ENCODE assay signal across 20 cellular contexts in genomic region chr2:170394988-170395387, GRCh38.
A peak's percentile ranks its signal among the peaks of the same experiment; 100 is the strongest.
DNase-seq lines count a peak whose midpoint lies in the region; ATAC-seq and TF ChIP-seq lines count a peak whose summit lies in the region.
"Had no signal": no experiment of that assay in that cellular context is flagged by ENCODE, and none has a peak within 500 bp of the region (broad histone marks: within the 10 kb centered on the region; RNA-seq: fewer than 3 reads in every experiment).

No MANE protein-coding gene starts in this region.

- intact Hi-C loops in left lung (cut with DNase I) = no loop called here
- intact Hi-C loops in left ventricle myocardium inferior (cut with micrococcal nuclease) = no loop called here

- peak; percentile 24 for ATAC-seq in left lung
- ATAC-seq: stimulated activated effector memory CD8-positive, alpha-beta T cell treated with anti-CD3 and anti-CD28 coated beads, Interleukin-12 subunit alpha, Interleukin-12 subunit beta, amount 100 ng/mL, for 72 hours had no signal

- H3K27ac ChIP-seq in HEK293 (ENCODE audit: extremely low read depth, low read depth, low read length) (no peak overlapping the region), left lung (no peak overlapping the region), left ventricle myocardium inferior (replicated peaks) (no peak overlapping the region)
- H3K27ac ChIP-seq: right atrium auricular region, SJCRH30, testis had no signal

- TF ChIP-seq CTCF in HEK293 (tag by site-specific recombination; IDR thresholded peaks at IDR 0.05) (peak; percentile 40), left lung (IDR thresholded peaks at IDR 0.05) (peak in 1 of 2 donors; percentile 12), left ventricle myocardium inferior (IDR thresholded peaks at IDR 0.05; ENCODE audit: borderline replicate concordance) (no peak)

- H3K4me3 ChIP-seq in HEK293 (ENCODE audit: low read depth, low read length) (no peak overlapping the region), adipocyte (ENCODE audit: low read length) (no peak overlapping the region), left lung (no peak overlapping the region), left ventricle myocardium inferior (no peak overlapping the region)
- H3K4me3 ChIP-seq: right atrium auricular region, SJCRH30, testis had no signal

- no peak overlapping the region for H3K9ac ChIP-seq in adipocyte (ENCODE audit: low read length)

- DNase-seq in DMS 273 (lab: John Stamatoyannopoulos, UW; ENCODE audit: unreplicated experiment) (peak; percentile 63), adipocyte (ENCODE audit: low read depth) (peak; percentile 6), left lung (no peak), LoVo (ENCODE audit: low spot score) (no peak), NCI-H187 treated with DMSO at 0.1 percent for 48 hours (lab: John Stamatoyannopoulos, UW) (no peak), left ventricle myocardium inferior (no peak), GM03348 (ENCODE audit: low spot score) (no peak)
- DNase-seq: activated B cell treated with CpG ODN at 0.5 μM for 24 hours; activated effector memory CD4-positive, alpha-beta T cell treated with anti-CD3 and anti-CD28 coated beads, Interleukin-2, amount 50 U/mL, for 16 hours; amygdala; Caco-2; GDM1; NCI-H510A treated with DMSO at 0.1 percent for 48 hours; stimulated activated CD4-positive, alpha-beta T cell treated with anti-CD3 and anti-CD28 coated beads, Interleukin-15, amount 100 ng/mL, for 24 hours; T-helper 2 cell; testis had no signal

- H3K27me3 ChIP-seq in adipocyte (replicated peaks; ENCODE audit: control insufficient read depth, insufficient read depth, low read length) (peaks cover 57% of the 10 kb centered on the region), left lung (peaks cover 2 to 43% of the 10 kb centered on the region in 2 donors), left ventricle myocardium inferior (ENCODE audit: low read depth) (peaks cover 55% of the 10 kb centered on the region)
- H3K27me3 ChIP-seq: right atrium auricular region, SJCRH30, testis had no signal

- POLR2A ChIA-PET in HEK293 (lab: Yijun Ruan, JAX) = no interaction called here

- CTCF ChIA-PET in HEK293 (lab: Yijun Ruan, JAX) = interaction anchor here (1.0 to 7.7 kb wide), 3 partner anchors 14 to 421 kb away, joined by 4 to 56 read pairs (median 15); partner anchors contain the start of gene GAD1

- H3K36me3 ChIP-seq in HEK293 (ENCODE audit: control insufficient read depth in 2 of 2, insufficient read depth in 1 of 2, low read length in 2 of 2) (no peaks in the 10 kb centered on the region), adipocyte (ENCODE audit: control insufficient read depth, insufficient read depth, low read length, severe bottlenecking) (no peaks in the 10 kb centered on the region), left lung (no peaks in the 10 kb centered on the region), left ventricle myocardium inferior (no peaks in the 10 kb centered on the region)
- H3K36me3 ChIP-seq: right atrium auricular region, SJCRH30 had no signal

- H3K9me3 ChIP-seq in HEK293 (ENCODE audit: control insufficient read depth, insufficient read depth, low read depth, low read length) = no peaks in the 10 kb centered on the region
- no peaks in the 10 kb centered on the region for H3K9me3 ChIP-seq in adipocyte (ENCODE audit: control insufficient read depth, low read length)
- H3K9me3 ChIP-seq in left lung = no peaks in the 10 kb centered on the region
- no peaks in the 10 kb centered on the region for H3K9me3 ChIP-seq in left ventricle myocardium inferior (replicated peaks)
- H3K9me3 ChIP-seq: Caco-2, right atrium auricular region, SJCRH30, testis had no signal

- H3K4me1 ChIP-seq in HEK293 (ENCODE audit: control insufficient read depth, insufficient read depth, low read length) = no peaks in the 10 kb centered on the region
- no peaks in the 10 kb centered on the region for H3K4me1 ChIP-seq in adipocyte (ENCODE audit: control insufficient read depth, insufficient read depth, low read length)
- H3K4me1 ChIP-seq in left lung = no peaks in the 10 kb centered on the region
- peaks cover 9% of the 10 kb centered on the region for H3K4me1 ChIP-seq in left ventricle myocardium inferior
- H3K4me1 ChIP-seq: right atrium auricular region, SJCRH30, testis had no signal

TF ChIP-seq in HEK293, 187 proteins besides CTCF, POLR2A, EP300 and RAD21:
- no peak for TF ChIP-seq ZNF132 (tag by site-specific recombination; IDR thresholded peaks at IDR 0.05; ENCODE audit: borderline replicate concordance)
- TF ChIP-seq PRDM6 (tag by site-specific recombination; IDR thresholded peaks at IDR 0.05) = peak; percentile 3; the same call in 1 of the 2 replicates

Comparison
In these comparisons a context has a peak if more than half of its experiments do, and no peak if none do; other contexts are left out.
1. DNase-seq: peak in DMS 273 (single experiment) and adipocyte (single experiment); none in left lung (0 of 2), LoVo (single experiment), NCI-H187 treated with DMSO at 0.1 percent for 48 hours (single experiment), left ventricle myocardium inferior (single experiment) and GM03348 (single experiment).